Comparison of ENCODE assay signal across 19 cellular contexts in the genomic region with DNA sequence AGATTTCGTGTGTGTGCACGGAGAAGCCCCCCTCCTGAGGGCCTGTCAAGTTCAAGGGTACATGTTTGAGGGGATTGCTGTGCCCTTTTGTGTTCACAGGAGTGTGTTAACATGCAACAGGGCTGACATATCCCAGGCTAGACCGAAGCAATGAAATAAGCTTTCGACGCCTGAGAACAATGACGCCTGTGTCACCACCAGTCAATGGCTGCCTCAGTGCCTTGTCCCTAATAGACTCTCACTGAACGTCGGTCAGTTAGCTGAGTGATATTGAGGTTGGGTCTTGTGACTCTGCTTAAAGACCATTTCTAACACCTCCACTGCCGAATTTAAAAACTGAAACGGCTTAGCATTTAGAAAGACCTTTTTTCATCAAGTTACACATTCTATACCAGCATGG.
A peak's percentile ranks its signal among the peaks of the same experiment; 100 is the strongest.
DNase-seq lines count a peak whose midpoint lies in the region; ATAC-seq, FAIRE-seq and TF ChIP-seq lines count a peak whose summit lies in the region.
"Had no signal": no experiment of that assay in that cellular context is flagged by ENCODE, and none has a peak within 500 bp of the region (broad histone marks: within the 10 kb centered on the region; RNA-seq: fewer than 3 reads in every experiment).

No MANE protein-coding gene starts in this region.

- H3K27me3 ChIP-seq in HepG2 (ENCODE audit: control insufficient read depth in 1 of 2, insufficient read depth in 2 of 2, low read length in 2 of 2), result no peaks in the 10 kb centered on the region
- H3K27me3 ChIP-seq in right lobe of liver, result no peaks in the 10 kb centered on the region
- H3K27me3 ChIP-seq in esophagus muscularis mucosa, result no peaks in the 10 kb centered on the region
- H3K27me3 ChIP-seq: BLaER1 treated with 17β-estradiol and CSF1 and Interleukin-3, amounts not matched to agents 10 nM and 100 nM had no signal

- intact Hi-C loops in HepG2 (cut with micrococcal nuclease; ENCODE audit: unreplicated experiment), result no loop called here
- intact Hi-C loops in right lobe of liver (cut with DNase I), result no loop called here
- intact Hi-C loops in esophagus muscularis mucosa (cut with DNase I), result no loop called here
- intact Hi-C loops in lower leg skin (cut with DNase I; ENCODE audit: low total_unique reads), result no loop called here

- H3K9ac ChIP-seq in HepG2 (ENCODE audit: insufficient read depth, low read depth, low read length), result no peak overlapping the region
- H3K9ac ChIP-seq: BLaER1 treated with 17β-estradiol and CSF1 and Interleukin-3, amounts not matched to agents 10 nM and 100 nM had no signal

- H3K9me3 Mint-ChIP-seq in neural crest cell, result peaks cover 10% of the 10 kb centered on the region
- H3K9me3 Mint-ChIP-seq: CD8-positive, alpha-beta T cell had no signal

- H3K36me3 ChIP-seq in HepG2 (replicated peaks in 1 of 2; ENCODE audit: control insufficient read depth in 1 of 2, insufficient read depth in 2 of 2, low read length in 2 of 2) (no peaks in the 10 kb centered on the region), right lobe of liver (no peaks in the 10 kb centered on the region), esophagus muscularis mucosa (no peaks in the 10 kb centered on the region)

- TF ChIP-seq POLR2A in HepG2 (IDR thresholded peaks at IDR 0.05; ENCODE audit: insufficient read depth in 1 of 2, low read depth in 2 of 2, low read length in 2 of 2) (no peak), right lobe of liver (IDR thresholded peaks at IDR 0.05) (no peak), esophagus muscularis mucosa (IDR thresholded peaks at IDR 0.05; ENCODE audit: low read depth) (no peak), lower leg skin (IDR thresholded peaks at IDR 0.05) (no peak)

- no TSS peak for BruUV-seq in HepG2 (replicated peaks; lab: Mats Ljungman, UMichigan)

- ATAC-seq in HepG2, result no peak
- ATAC-seq in right lobe of liver, result no peak
- ATAC-seq: A549; CD8-positive, alpha-beta T cell; GM12878; K562; SK-N-SH treated with all-trans-retinoic acid at 6 μM for 48 hours had no signal

- no peaks in the 10 kb centered on the region for H3K79me2 ChIP-seq in HepG2 (ENCODE audit: insufficient read depth, low read length)

- FAIRE-seq in HepG2 (lab: Jason Lieb, UNC), result no peak
- FAIRE-seq: A549, GM12878, H54, K562 had no signal

- H3K4me1 ChIP-seq in HepG2 (ENCODE audit: insufficient read depth, low read length), result peaks cover 48% of the 10 kb centered on the region
- peaks cover 0 to 10% (median 0%) of the 10 kb centered on the region in 4 donors for H3K4me1 ChIP-seq in right lobe of liver
- H3K4me1 ChIP-seq in esophagus muscularis mucosa, result no peaks in the 10 kb centered on the region
- H3K4me1 ChIP-seq: BLaER1 treated with 17β-estradiol and CSF1 and Interleukin-3, amounts not matched to agents 10 nM and 100 nM had no signal

- peaks cover 38% of the 10 kb centered on the region for H3K4me1 Mint-ChIP-seq in neural crest cell

- no peak for DNase-seq in HepG2 (ENCODE audit: low spot score)
- no peak for DNase-seq in right lobe of liver
- peak; percentile 39 for DNase-seq in esophagus muscularis mucosa (ENCODE audit: extremely low spot score)
- no peak for DNase-seq in neural crest cell (ENCODE audit: low read depth, low spot score)
- DNase-seq in activated CD4-positive, CD25-positive, alpha-beta regulatory T cell treated with anti-CD3 and anti-CD28 coated beads, Interleukin-2, amount 50 U/mL, for 72 hours, result no peak
- no peak for DNase-seq in cortex of kidney (lab: John Stamatoyannopoulos, UW)
- no peak for DNase-seq in lower leg skin (ENCODE audit: low spot score in 2 of 2)
- DNase-seq: Calu3; CD8-positive, alpha-beta T cell; GF-D8; NCI-H2029; OCI-M1; SHP77 had no signal

- WGBS in HepG2 (ENCODE audit: low lambda C conversion rate), result 97% methylated on average over 10 of the region's 10 CpGs
- 80% methylated on average over 5 of the region's 10 CpGs for WGBS in right lobe of liver (ENCODE audit: insufficient coverage, low coverage, low lambda C conversion rate, missing lambda C conversion rate)
- WGBS in esophagus muscularis mucosa, result 93% methylated on average over 10 of the region's 10 CpGs
- 94 to 99% methylated on average over 10 of the region's 10 CpGs for WGBS in lower leg skin, 2 donors

- TF ChIP-seq EP300 in HepG2 (IDR thresholded peaks at IDR 0.05; ENCODE audit: low read depth in 2 of 2, low read length in 2 of 2), result no peak
- TF ChIP-seq EP300 in HepG2 (CRISPR knock-in tag; IDR thresholded peaks at IDR 0.05; ENCODE audit: borderline replicate concordance), result no peak
- no peak for TF ChIP-seq EP300 in esophagus muscularis mucosa (IDR thresholded peaks at IDR 0.05)

- CTCF ChIA-PET in HepG2 (lab: Yijun Ruan, JAX; ENCODE audit: low intra/inter-chr PET ratio, low total read pairs), result no interaction called here

- H3K36me3 Mint-ChIP-seq in neural crest cell (ENCODE audit: low read depth), result peaks cover 16% of the 10 kb centered on the region

- H3K27ac Mint-ChIP-seq in neural crest cell (ENCODE audit: unreplicated experiment), result peak overlapping the region; percentile 2
- H3K27ac Mint-ChIP-seq: CD8-positive, alpha-beta T cell had no signal

- no peak for TF ChIP-seq RAD21 in HepG2 (CRISPR knock-in tag; IDR thresholded peaks at IDR 0.05)

- TF ChIP-seq CTCF in HepG2 (CRISPR knock-in tag; IDR thresholded peaks at IDR 0.05) (no peak), right lobe of liver (IDR thresholded peaks at IDR 0.05) (no peak), esophagus muscularis mucosa (IDR thresholded peaks at IDR 0.05) (no peak), neural crest cell (conservative IDR thresholded peaks at IDR 0.05) (no peak), lower leg skin (IDR thresholded peaks at IDR 0.05) (no peak)

- H4K20me1 ChIP-seq in HepG2 (ENCODE audit: insufficient read depth, low read length), result no peaks in the 10 kb centered on the region
- H4K20me1 ChIP-seq: BLaER1 treated with 17β-estradiol and CSF1 and Interleukin-3, amounts not matched to agents 10 nM and 100 nM had no signal

- H3K27me3 Mint-ChIP-seq in neural crest cell (ENCODE audit: low read depth), result no peaks in the 10 kb centered on the region

- H3K4me3 ChIP-seq in HepG2 (replicated peaks in 1 of 3; ENCODE audit: insufficient read depth in 1 of 3, low read depth in 2 of 3, low read length in 3 of 3) (no peak overlapping the region), right lobe of liver (no peak overlapping the region), esophagus muscularis mucosa (no peak overlapping the region), lower leg skin (ENCODE audit: low read depth, poor library complexity, severe bottlenecking) (no peak overlapping the region)
- H3K4me3 ChIP-seq: A549; BLaER1 treated with 17β-estradiol and CSF1 and Interleukin-3, amounts not matched to agents 10 nM and 100 nM; GM12878; K562 had no signal

- no peak overlapping the region for H3K4me2 ChIP-seq in HepG2 (ENCODE audit: low read depth, low read length)
- H3K4me2 ChIP-seq: BLaER1 treated with 17β-estradiol and CSF1 and Interleukin-3, amounts not matched to agents 10 nM and 100 nM had no signal

- H3K27ac ChIP-seq in HepG2 (ENCODE audit: extremely low read length, insufficient read depth, low read length) (peak overlapping the region; percentile 27), right lobe of liver (no peak overlapping the region), esophagus muscularis mucosa (replicated peaks in 1 of 4) (no peak overlapping the region)
- H3K27ac ChIP-seq: A549; BLaER1 treated with 17β-estradiol and CSF1 and Interleukin-3, amounts not matched to agents 10 nM and 100 nM had no signal

- H2AFZ ChIP-seq in HepG2 (ENCODE audit: low read length), result no peak overlapping the region

- POLR2A ChIA-PET in HepG2 (lab: Yijun Ruan, JAX), result no interaction called here

- H3K9me3 ChIP-seq in HepG2 (ENCODE audit: low read length) (no peaks in the 10 kb centered on the region), right lobe of liver (no peaks in the 10 kb centered on the region), esophagus muscularis mucosa (no peaks in the 10 kb centered on the region)
- H3K9me3 ChIP-seq: A549 had no signal

- in situ Hi-C loops in HepG2 (cut with HindIII; ENCODE audit: extremely low pct_ligation_motif_present, low pct_unique_long_range_greater_than_20kb), result no loop called here

- H3K4me3 Mint-ChIP-seq in neural crest cell, result peak overlapping the region; percentile 58
- H3K4me3 Mint-ChIP-seq: CD8-positive, alpha-beta T cell had no signal

TF ChIP-seq in HepG2, 621 proteins besides CTCF, POLR2A, EP300 and RAD21 (continues in another document):
- TF ChIP-seq NFE2L2 (IDR thresholded peaks at IDR 0.05; ENCODE audit: low read length) (no peak), YEATS2 (CRISPR knock-in tag; IDR thresholded peaks at IDR 0.05; ENCODE audit: borderline replicate concordance) (no peak), SRSF4 (IDR thresholded peaks at IDR 0.05; ENCODE audit: low read depth, low read length, poor library complexity, severe bottlenecking) (no peak), SKI (IDR thresholded peaks at IDR 0.05; ENCODE audit: partially characterized antibody) (no peak), KAT8 (CRISPR knock-in tag; IDR thresholded peaks at IDR 0.05) (no peak), ZNF598 (CRISPR knock-in tag; IDR thresholded peaks at IDR 0.05; ENCODE audit: borderline replicate concordance) (no peak), ZNF703 (CRISPR knock-in tag; IDR thresholded peaks at IDR 0.05; ENCODE audit: borderline replicate concordance) (no peak), HDAC2 (CRISPR knock-in tag; IDR thresholded peaks at IDR 0.05) (no peak), THAP11 (CRISPR knock-in tag; IDR thresholded peaks at IDR 0.05) (no peak), CBX2 (IDR thresholded peaks at IDR 0.05; ENCODE audit: low read depth, low read length) (no peak), CBX2 (CRISPR knock-in tag; IDR thresholded peaks at IDR 0.05; ENCODE audit: low read depth) (no peak), HNRNPL (IDR thresholded peaks at IDR 0.05; ENCODE audit: low read depth, low read length) (no peak)
- TF ChIP-seq, protein P1, sequence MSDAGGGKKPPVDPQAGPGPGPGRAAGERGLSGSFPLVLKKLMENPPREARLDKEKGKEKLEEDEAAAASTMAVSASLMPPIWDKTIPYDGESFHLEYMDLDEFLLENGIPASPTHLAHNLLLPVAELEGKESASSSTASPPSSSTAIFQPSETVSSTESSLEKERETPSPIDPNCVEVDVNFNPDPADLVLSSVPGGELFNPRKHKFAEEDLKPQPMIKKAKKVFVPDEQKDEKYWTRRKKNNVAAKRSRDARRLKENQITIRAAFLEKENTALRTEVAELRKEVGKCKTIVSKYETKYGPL (CRISPR knock-in tag; IDR thresholded peaks at IDR 0.05), result no peak
- TF ChIP-seq, protein P2, sequence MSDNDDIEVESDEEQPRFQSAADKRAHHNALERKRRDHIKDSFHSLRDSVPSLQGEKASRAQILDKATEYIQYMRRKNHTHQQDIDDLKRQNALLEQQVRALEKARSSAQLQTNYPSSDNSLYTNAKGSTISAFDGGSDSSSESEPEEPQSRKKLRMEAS (IDR thresholded peaks at IDR 0.05), result no peak
